ENCODE assay signal across 28 cellular contexts in genomic region chr20:57471496-57472210, GRCh38. TPM values are rescaled to one million over a fixed set of nuclear protein-coding genes. Genes with fewer than 3 reads are reported as not detected.
DNase-seq lines count a peak whose midpoint lies in the region; ATAC-seq lines count a peak whose summit lies in the region.
"Had no signal": no experiment of that assay in that cellular context is flagged by ENCODE, and none has a peak within 500 bp of the region (broad histone marks: within the 10 kb centered on the region; RNA-seq: fewer than 3 reads in every experiment).

No MANE protein-coding gene starts in this region.

- H2BK5ac ChIP-seq in trophoblast cell (ENCODE audit: low read depth, low read length, poor library complexity), result peak overlapping the region; percentile 91

- peaks cover 0 to 3% (median 1%) of the 10 kb centered on the region in 3 donors for H3K27me3 Mint-ChIP-seq in immature natural killer cell (ENCODE audit: low read depth in 3 of 3)
- H3K27me3 Mint-ChIP-seq: CD4-positive, alpha-beta T cell had no signal

- no peak overlapping the region for H3K27ac ChIP-seq in BLaER1
- H3K27ac ChIP-seq in Karpas-422 (ENCODE audit: low read length), result peak overlapping the region; percentile 100
- H3K27ac ChIP-seq in trophoblast cell (ENCODE audit: low read depth, low read length), result peak overlapping the region; percentile 95
- H3K27ac ChIP-seq: adrenal gland, coronary artery, foreskin keratinocyte had no signal

- DNase-seq in Karpas-422 (peak; percentile 65), immature natural killer cell (no peak), trophoblast cell (no peak), T-helper 1 cell (no peak)
- DNase-seq: activated CD4-positive, alpha-beta T cell treated with anti-CD3 and anti-CD28 coated beads, Interleukin-2, amount 50 U/mL, for 48 hours; activated CD8-positive, alpha-beta memory T cell treated with anti-CD3 and anti-CD28 coated beads, Interleukin-2, amount 50 U/mL, for 48 hours; activated gamma-delta T cell; adrenal gland; CD4-positive, alpha-beta T cell; effector memory CD8-positive, alpha-beta T cell; foreskin keratinocyte; hippocampal formation; MG63; NCI-H1417 treated with DMSO at 0.1 percent for 48 hours; NCI-H446; PC-3; SHP77; substantia nigra; SW 1271 had no signal

- H3K4me2 ChIP-seq in BLaER1 (peak overlapping the region; percentile 22), Karpas-422 (ENCODE audit: low read depth, low read length, poor library complexity, severe bottlenecking) (peak overlapping the region; percentile 87), trophoblast cell (ENCODE audit: low read length) (no peak overlapping the region)

- H3K4me1 Mint-ChIP-seq in immature natural killer cell, result peaks cover 54 to 55% of the 10 kb centered on the region in 2 donors

- no peak overlapping the region for H2AFZ ChIP-seq in Karpas-422 (ENCODE audit: low read length)
- H2AFZ ChIP-seq in trophoblast cell (ENCODE audit: insufficient read depth, low read length, poor library complexity), result no peak overlapping the region

- H3K4me3 Mint-ChIP-seq in immature natural killer cell, result no peak overlapping the region
- H3K4me3 Mint-ChIP-seq: CD4-positive, alpha-beta T cell; effector memory CD8-positive, alpha-beta T cell; WTC11 had no signal

- H3K4me1 ChIP-seq in BLaER1 (peaks cover 95% of the 10 kb centered on the region), Karpas-422 (ENCODE audit: low read length) (peaks cover 97% of the 10 kb centered on the region), trophoblast cell (ENCODE audit: control insufficient read depth in 1 of 2, insufficient read depth in 2 of 2, low read length in 2 of 2) (peaks cover 32 to 36% of the 10 kb centered on the region in 2 experiments)
- H3K4me1 ChIP-seq: adrenal gland, foreskin keratinocyte had no signal

- H3K9me3 ChIP-seq in BLaER1, result no peaks in the 10 kb centered on the region
- no peaks in the 10 kb centered on the region for H3K9me3 ChIP-seq in Karpas-422 (ENCODE audit: low read length)
- no peaks in the 10 kb centered on the region for H3K9me3 ChIP-seq in trophoblast cell (ENCODE audit: insufficient read depth, low read depth, low read length)
- H3K9me3 ChIP-seq: adrenal gland had no signal

- no peaks in the 10 kb centered on the region for H3K9me2 ChIP-seq in Karpas-422 (replicated peaks; ENCODE audit: insufficient read depth, low read length)

- no peaks in the 10 kb centered on the region for H3K36me3 Mint-ChIP-seq in immature natural killer cell
- H3K36me3 Mint-ChIP-seq: WTC11 had no signal

- peak overlapping the region; percentile 90 for H3K14ac ChIP-seq in trophoblast cell (ENCODE audit: low read length)

- H3K4me3 ChIP-seq in BLaER1 (no peak overlapping the region), Karpas-422 (ENCODE audit: low read length) (peak overlapping the region; percentile 66), trophoblast cell (ENCODE audit: low read depth, low read length) (no peak overlapping the region)
- H3K4me3 ChIP-seq: adrenal gland, coronary artery, MG63 had no signal

- H4K8ac ChIP-seq in trophoblast cell (ENCODE audit: low read depth, low read length), result peak overlapping the region; percentile 74

- H3K9ac ChIP-seq in BLaER1 (no peak overlapping the region), Karpas-422 (ENCODE audit: low read length) (peak overlapping the region; percentile 93), trophoblast cell (ENCODE audit: low read length) (no peak overlapping the region)

- H4K12ac ChIP-seq in trophoblast cell (ENCODE audit: low read depth, low read length), result no peak overlapping the region

- H2AK5ac ChIP-seq in trophoblast cell (ENCODE audit: low read length), result peak overlapping the region; percentile 50

- H3K23ac ChIP-seq in trophoblast cell (ENCODE audit: low read length), result no peak overlapping the region

- H4K91ac ChIP-seq in trophoblast cell (ENCODE audit: low read depth, low read length), result peak overlapping the region; percentile 89

- H3K36me3 ChIP-seq in BLaER1 (no peaks in the 10 kb centered on the region), Karpas-422 (ENCODE audit: insufficient read depth, low read length) (no peaks in the 10 kb centered on the region), trophoblast cell (ENCODE audit: control insufficient read depth in 1 of 2, insufficient read depth in 2 of 2, low read length in 2 of 2) (no peaks in the 10 kb centered on the region)
- H3K36me3 ChIP-seq: adrenal gland, MG63 had no signal

- ATAC-seq in GM18873 (IDR thresholded peaks at IDR 0.05; ENCODE audit: low FRiP score, unreplicated experiment) (no peak), GM18511 (IDR thresholded peaks at IDR 0.05; ENCODE audit: unreplicated experiment) (no peak)
- ATAC-seq: effector memory CD8-positive, alpha-beta T cell; esophagus mucosa; foreskin keratinocyte; PC-3; WTC11 had no signal

- H2BK12ac ChIP-seq in trophoblast cell (ENCODE audit: low read length), result peak overlapping the region; percentile 95

- peak overlapping the region; percentile 98 for H2BK120ac ChIP-seq in trophoblast cell (ENCODE audit: insufficient read depth, low read length, poor library complexity)

- no peaks in the 10 kb centered on the region for H3K9me3 Mint-ChIP-seq in immature natural killer cell
- H3K9me3 Mint-ChIP-seq: CD4-positive, alpha-beta T cell; effector memory CD8-positive, alpha-beta T cell; WTC11 had no signal

- no CpG with 5 or more reads among the region's 12 CpGs for WGBS in trophoblast cell (ENCODE audit: extremely low coverage, insufficient coverage, insufficient read length)

- H3K27me3 ChIP-seq in BLaER1 (peaks cover 5% of the 10 kb centered on the region; the same call in 1 of the 2 replicates), Karpas-422 (ENCODE audit: low read length) (no peaks in the 10 kb centered on the region), trophoblast cell (ENCODE audit: insufficient read depth, low read length) (no peaks in the 10 kb centered on the region)
- H3K27me3 ChIP-seq: adrenal gland, MG63 had no signal

- peak overlapping the region in 4 of 6 donors; percentile 49 to 87 (median 57) for H3K27ac Mint-ChIP-seq in immature natural killer cell
- H3K27ac Mint-ChIP-seq: WTC11 had no signal

- H3K79me1 ChIP-seq in trophoblast cell (ENCODE audit: low read length), result peaks cover 37% of the 10 kb centered on the region

- H4K20me1 ChIP-seq in BLaER1 (no peaks in the 10 kb centered on the region), Karpas-422 (ENCODE audit: insufficient read depth, low read depth, low read length) (no peaks in the 10 kb centered on the region)

- H3K79me2 ChIP-seq in Karpas-422 (ENCODE audit: low read length) (no peaks in the 10 kb centered on the region), trophoblast cell (ENCODE audit: control insufficient read depth, insufficient read depth, low read length, poor library complexity) (peaks cover 4% of the 10 kb centered on the region)

- peak overlapping the region; percentile 79 for H3K18ac ChIP-seq in trophoblast cell (ENCODE audit: low read length)

- no peak overlapping the region for H3K4ac ChIP-seq in trophoblast cell (ENCODE audit: low read depth, low read length)

RNA-seq across cellular contexts. Expression of gene CTCFL, which starts 53.3 kb away (rescaled TPM):
- not detected in 2 replicates for total RNA-seq in Karpas-422 (2014; rRNA removed; shearing (Covaris generic); ENCODE audit: low replicate concordance)
- not detected for polyA plus RNA-seq in immature natural killer cell
- polyA plus RNA-seq in trophoblast cell (2013), result not detected in 2 replicates
- total RNA-seq: CD4-positive, alpha-beta T cell; esophagus mucosa; foreskin keratinocyte; HT-29; mononuclear cell; PC-3; skeletal muscle tissue had no signal
- polyA plus RNA-seq: foreskin keratinocyte had no signal
